Comparison of ENCODE assay signal across 27 cellular contexts in genomic region chr7:115293628-115294236, GRCh38.
DNase-seq lines count a peak whose midpoint lies in the region; ATAC-seq and TF ChIP-seq lines count a peak whose summit lies in the region.
"Had no signal": no experiment of that assay in that cellular context is flagged by ENCODE, and none has a peak within 500 bp of the region (broad histone marks: within the 10 kb centered on the region; RNA-seq: fewer than 3 reads in every experiment).

No MANE protein-coding gene starts in this region.

- in situ Hi-C loops in GM13977 (cut with MboI; ENCODE audit: low pct_unique_long_range_greater_than_20kb, low sequenced_read_pairs, unreplicated experiment), result no loop called here

- H2AFZ ChIP-seq in ACC112 (ENCODE audit: low read length, unreplicated experiment), result peak overlapping the region; percentile 70
- H2AFZ ChIP-seq: PC-9 had no signal

- H3K4me3 ChIP-seq in ACC112 (ENCODE audit: low read depth, low read length) (no peak overlapping the region), fibroblast of the aortic adventitia (ENCODE audit: low read depth, low read length) (no peak overlapping the region)
- H3K4me3 ChIP-seq: PC-9, tibial nerve had no signal

- ATAC-seq in GM18870 (IDR thresholded peaks at IDR 0.05; ENCODE audit: unreplicated experiment) (no peak), Right ventricle myocardium inferior (no peak)
- ATAC-seq: activated CD4-positive, CD25-positive, alpha-beta regulatory T cell treated with anti-CD3 and anti-CD28 coated beads, Interleukin-2, amount 50 U/mL, for 24 hours; activated naive CD8-positive, alpha-beta T cell treated with anti-CD3 and anti-CD28 coated beads, Interleukin-2, amount 50 U/mL, for 24 hours had no signal

- no peaks in the 10 kb centered on the region for H3K27me3 ChIP-seq in ACC112 (ENCODE audit: insufficient read depth, low read length)
- H3K27me3 ChIP-seq: BE2C, tibial nerve had no signal

- H3K36me3 ChIP-seq in ACC112 (ENCODE audit: insufficient read depth, low read length), result no peaks in the 10 kb centered on the region
- H3K36me3 ChIP-seq: BE2C, tibial nerve had no signal

- TF ChIP-seq CTCF in fibroblast of the aortic adventitia (IDR thresholded peaks at IDR 0.05; ENCODE audit: insufficient read depth, low read length) (no peak), GM13977 (IDR thresholded peaks at IDR 0.05; ENCODE audit: extremely low read depth, insufficient read depth, missing control alignments) (no peak)

- H3K79me2 ChIP-seq in ACC112 (ENCODE audit: control insufficient read depth, insufficient read depth, low read length, unreplicated experiment), result no peaks in the 10 kb centered on the region

- DNase-seq in ELR (ENCODE audit: low read depth), result peak; percentile 28
- DNase-seq in amniotic epithelial cell (ENCODE audit: low read depth), result peak; percentile 49
- DNase-seq in fibroblast of the aortic adventitia (ENCODE audit: low read depth), result peak; percentile 45
- DNase-seq in GM13977 (ENCODE audit: low spot score), result no peak
- DNase-seq in anterior cingulate cortex (lab: John Stamatoyannopoulos, UW), result no peak
- DNase-seq in Right ventricle myocardium inferior (ENCODE audit: missing footprints), result no peak
- DNase-seq: activated CD4-positive, alpha-beta T cell treated with anti-CD3 and anti-CD28 coated beads, Interleukin-2, amount 50 U/mL, for 48 hours; activated CD8-positive, alpha-beta memory T cell treated with anti-CD3 and anti-CD28 coated beads, Interleukin-2, amount 50 U/mL, for 4 hours; activated naive CD4-positive, alpha-beta T cell; activated naive CD8-positive, alpha-beta T cell treated with anti-CD3 and anti-CD28 coated beads, Interleukin-2, amount 50 U/mL, for 24 hours; BE2C; CD8-positive, alpha-beta memory T cell; cerebellar nuclear complex; KBM-7; NCI-H1092 treated with DMSO at 0.1 percent for 48 hours; NCI-H1694 treated with DMSO at 0.1 percent for 48 hours; NCI-H2171 treated with DMSO at 0.1 percent for 48 hours; NCI-H526 treated with DMSO at 0.1 percent for 48 hours; PC-9; Right ventricle myocardium superior; stimulated activated CD4-positive, alpha-beta T cell treated with anti-CD3 and anti-CD28 coated beads, Interleukin-15, amount 100 ng/mL, for 24 hours; stimulated activated CD4-positive, alpha-beta T cell treated with anti-CD3 and anti-CD28 coated beads, Interleukin-4, amount 100 ng/mL, for 4 hours; T-helper 2 cell had no signal

- intact Hi-C loops in Right ventricle myocardium inferior (cut with DNase I), result no loop called here

- no peak overlapping the region for H3K27ac ChIP-seq in ACC112 (ENCODE audit: low read depth, low read length)
- H3K27ac ChIP-seq: PC-9, tibial nerve had no signal

- H3K4me1 ChIP-seq in ACC112 (ENCODE audit: control insufficient read depth, insufficient read depth, low read length, unreplicated experiment), result peaks cover 27% of the 10 kb centered on the region
- H3K4me1 ChIP-seq: tibial nerve had no signal

Comparison
In these comparisons a context has a peak if more than half of its experiments do, and no peak if none do; other contexts are left out.
1. DNase-seq: peak in ELR (single experiment), amniotic epithelial cell (single experiment) and fibroblast of the aortic adventitia (single experiment); none in GM13977 (single experiment), anterior cingulate cortex (0 of 58) and Right ventricle myocardium inferior (single experiment).